8 cellular contexts compared by ENCODE assay signal in the genomic region with DNA sequence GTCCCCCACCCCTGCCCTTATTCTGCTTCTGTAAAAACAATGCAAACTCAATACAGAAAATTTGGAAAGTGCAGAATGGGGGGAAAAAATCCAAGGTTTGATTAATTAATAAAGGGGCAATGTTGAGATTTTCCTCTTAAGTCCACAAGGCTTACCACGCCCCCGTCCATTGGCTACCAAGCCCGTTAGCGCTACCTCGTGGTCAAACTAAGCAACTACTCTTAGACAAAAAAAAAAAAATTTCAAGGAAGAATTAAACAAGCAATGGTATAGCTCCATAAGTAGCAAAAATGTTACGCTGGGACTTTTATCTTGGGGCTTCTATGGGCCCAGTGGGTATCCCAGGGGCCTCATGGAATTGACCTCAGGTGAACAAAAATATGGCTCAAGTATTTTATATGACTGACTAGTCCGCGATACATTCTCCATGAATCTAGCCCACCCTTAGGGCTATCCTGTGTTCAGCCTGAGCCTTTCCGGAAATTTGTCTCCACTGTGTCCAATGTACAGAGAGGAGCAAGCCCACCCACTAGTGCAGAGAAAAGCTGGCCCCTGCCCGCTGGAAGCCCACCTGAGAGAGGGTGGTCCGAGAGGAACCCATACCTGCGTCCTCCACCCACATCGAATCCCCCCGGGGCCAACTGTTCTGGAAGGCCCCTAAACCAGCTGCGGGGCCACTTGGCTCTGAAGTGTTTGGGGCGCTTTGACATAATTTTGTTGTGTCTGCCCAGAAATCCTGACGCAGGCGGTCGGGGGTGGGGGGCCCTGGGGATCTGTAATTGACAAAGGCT. TPM values are rescaled to one million over a fixed set of nuclear protein-coding genes. Genes with fewer than 3 reads are reported as not detected.
DNase-seq lines count a peak whose midpoint lies in the region; ATAC-seq and TF ChIP-seq lines count a peak whose summit lies in the region.

No MANE protein-coding gene starts in this region.

- H3K4me3 ChIP-seq in GM12865 (ENCODE audit: low read depth, low read length), result no peak overlapping the region

- peak overlapping the region in 1 of 5 experiments; percentile 1 for H3K27ac Mint-ChIP-seq in brain

- ATAC-seq in HG02759 (IDR thresholded peaks at IDR 0.05; ENCODE audit: unreplicated experiment) (no peak), GM21367 (IDR thresholded peaks at IDR 0.05; ENCODE audit: unreplicated experiment) (no peak)

- TF ChIP-seq CTCF in GM12865 (IDR thresholded peaks at IDR 0.05; ENCODE audit: insufficient read depth, low read depth, low read length, missing control alignments) (peak; percentile 69), brain (conservative IDR thresholded peaks at IDR 0.05) (peak; percentile 87)

- DNase-seq in GM12865 (ENCODE audit: low read depth) (peak; percentile 83), NCI-H146 treated with DMSO at 0.1 percent for 48 hours (lab: John Stamatoyannopoulos, UW; ENCODE audit: unreplicated experiment) (peak; percentile 55), SW480 (ENCODE audit: low spot score) (peak; percentile 72), iPS DF 19.7 (ENCODE audit: low read depth, low spot score) (peak; percentile 25)
- DNase-seq in stimulated activated CD4-positive, alpha-beta T cell treated with anti-CD3 and anti-CD28 coated beads, Interleukin-12 subunit alpha, Interleukin-12 subunit beta, amount 100 ng/mL, for 4 hours, result peak; percentile 42

- peaks cover 10% of the 10 kb centered on the region for H3K27me3 Mint-ChIP-seq in brain

- no peaks in the 10 kb centered on the region for H3K9me3 Mint-ChIP-seq in brain

- H3K4me1 Mint-ChIP-seq in brain, result peaks cover 14% of the 10 kb centered on the region

- no peak overlapping the region for H3K4me3 Mint-ChIP-seq in brain

- no peaks in the 10 kb centered on the region for H3K36me3 Mint-ChIP-seq in brain

RNA-seq across cellular contexts. Expression of a gene that starts 19.1 kb away (rescaled TPM):
- polyA plus RNA-seq in brain (ENCODE audit: insufficient read depth, low read depth, low replicate concordance), result 29.1 TPM

Comparison
In these comparisons a context has a peak if more than half of its experiments do, and no peak if none do; other contexts are left out.
1. DNase-seq: peak in every context shown above with its lines; median percentile 83 in GM12865; 72 in SW480; 55 in NCI-H146 treated with DMSO at 0.1 percent for 48 hours; 42 in stimulated activated CD4-positive, alpha-beta T cell treated with anti-CD3 and anti-CD28 coated beads, Interleukin-12 subunit alpha, Interleukin-12 subunit beta, amount 100 ng/mL, for 4 hours; 25 in iPS DF 19.7.